ENCODE assay signal across 20 cellular contexts in genomic region chr4:172995704-172996103, GRCh38.
A peak's percentile ranks its signal among the peaks of the same experiment; 100 is the strongest.
DNase-seq lines count a peak whose midpoint lies in the region; ATAC-seq and TF ChIP-seq lines count a peak whose summit lies in the region.
"Had no signal": no experiment of that assay in that cellular context is flagged by ENCODE, and none has a peak within 500 bp of the region (broad histone marks: within the 10 kb centered on the region; RNA-seq: fewer than 3 reads in every experiment).

No MANE protein-coding gene starts in this region.

- WGBS in thyroid gland, 2 donors = 34 to 50% methylated on average over 1 of the region's 1 CpG

- no peak for DNase-seq in RWPE2 (ENCODE audit: low spot score)
- DNase-seq in chondrocyte (ENCODE audit: low spot score) = no peak
- no peak for DNase-seq in left lung
- peak; percentile 29 to 55 for DNase-seq in thyroid gland
- no peak for DNase-seq in CD8-positive, alpha-beta memory T cell
- DNase-seq in dermis blood vessel endothelial cell = no peak
- DNase-seq in NCI-H69 (lab: John Stamatoyannopoulos, UW) = no peak
- DNase-seq: BE2C; COR-L47; DND-41; KG1; NCI-H1092 treated with DMSO at 0.1 percent for 48 hours; NCI-H1436 treated with DMSO at 0.1 percent for 48 hours; NCI-H1930; NCI-H510A treated with DMSO at 0.1 percent for 48 hours; NCI-H774; NK-92 treated with Interleukin-12 subunit alpha and Interleukin-12 subunit beta, amount 100 ng/mL, for 24 hours had no signal

- TF ChIP-seq CTCF in RWPE2 (IDR thresholded peaks at IDR 0.05; ENCODE audit: poor library complexity, severe bottlenecking) (no peak), chondrocyte (IDR thresholded peaks at IDR 0.05) (no peak), left lung (IDR thresholded peaks at IDR 0.05) (no peak), thyroid gland (IDR thresholded peaks at IDR 0.05) (no peak)

- POLR2A ChIA-PET in CD8-positive, alpha-beta memory T cell (lab: Charles Lee) = no interaction called here

- H3K4me1 Mint-ChIP-seq in chondrocyte (ENCODE audit: low read depth) = peaks cover 52% of the 10 kb centered on the region
- H3K4me1 Mint-ChIP-seq in CD8-positive, alpha-beta memory T cell = no peaks in the 10 kb centered on the region

- H3K27ac ChIP-seq in RWPE2 (ENCODE audit: poor library complexity, severe bottlenecking) (peak overlapping the region; percentile 75), left lung (peak overlapping the region in 1 of 2 donors; percentile 10), thyroid gland (peak overlapping the region in 2 of 3 donors; percentile 52 to 77)
- H3K27ac ChIP-seq in CD8-positive, alpha-beta memory T cell (ENCODE audit: low read depth, low read length) = no peak overlapping the region

- CTCF ChIA-PET in CD8-positive, alpha-beta memory T cell (lab: Charles Lee) = no interaction called here

- peaks cover 41% of the 10 kb centered on the region for H3K4me1 ChIP-seq in RWPE2 (ENCODE audit: insufficient read depth, poor library complexity, severe bottlenecking)
- H3K4me1 ChIP-seq in left lung = no peaks in the 10 kb centered on the region
- H3K4me1 ChIP-seq in thyroid gland = peaks cover 5 to 38% of the 10 kb centered on the region in 2 donors
- H3K4me1 ChIP-seq in CD8-positive, alpha-beta memory T cell (ENCODE audit: insufficient read depth, low read length) = no peaks in the 10 kb centered on the region
- H3K4me1 ChIP-seq: BE2C had no signal

- TF ChIP-seq POLR2A in thyroid gland (IDR thresholded peaks at IDR 0.05) = no peak

- H3K4me3 ChIP-seq in RWPE2 (ENCODE audit: severe bottlenecking) (no peak overlapping the region), left lung (no peak overlapping the region), thyroid gland (replicated peaks in 1 of 3) (no peak overlapping the region)
- no peak overlapping the region for H3K4me3 ChIP-seq in CD8-positive, alpha-beta memory T cell (ENCODE audit: low read length)
- H3K4me3 ChIP-seq: GM12878 had no signal

- H3K9me3 Mint-ChIP-seq in chondrocyte (ENCODE audit: low read depth) = no peaks in the 10 kb centered on the region
- H3K9me3 Mint-ChIP-seq in CD8-positive, alpha-beta memory T cell = no peaks in the 10 kb centered on the region

- intact Hi-C loops in left lung (cut with DNase I) = no loop called here
- intact Hi-C loops in thyroid gland (cut with DNase I) = no loop called here

- H3K9me3 ChIP-seq in RWPE2 (ENCODE audit: severe bottlenecking) (no peaks in the 10 kb centered on the region), left lung (no peaks in the 10 kb centered on the region), thyroid gland (no peaks in the 10 kb centered on the region)
- no peaks in the 10 kb centered on the region for H3K9me3 ChIP-seq in CD8-positive, alpha-beta memory T cell (ENCODE audit: low read length)
- H3K9me3 ChIP-seq: BE2C had no signal

- H3K4me3 Mint-ChIP-seq in chondrocyte (ENCODE audit: unreplicated experiment) = no peak overlapping the region
- H3K4me3 Mint-ChIP-seq in CD8-positive, alpha-beta memory T cell = no peak overlapping the region

- peak overlapping the region; percentile 71 for H3K27ac Mint-ChIP-seq in chondrocyte (ENCODE audit: unreplicated experiment)
- no peak overlapping the region for H3K27ac Mint-ChIP-seq in CD8-positive, alpha-beta memory T cell

- H3K27me3 Mint-ChIP-seq in chondrocyte (ENCODE audit: low read depth) = no peaks in the 10 kb centered on the region
- H3K27me3 Mint-ChIP-seq in CD8-positive, alpha-beta memory T cell = peaks cover 13 to 41% of the 10 kb centered on the region in 2 donors

- H3K36me3 Mint-ChIP-seq in chondrocyte (ENCODE audit: low read depth) = no peaks in the 10 kb centered on the region
- H3K36me3 Mint-ChIP-seq in CD8-positive, alpha-beta memory T cell = no peaks in the 10 kb centered on the region

- H3K27me3 ChIP-seq in RWPE2 (ENCODE audit: insufficient read depth, poor library complexity, severe bottlenecking) (no peaks in the 10 kb centered on the region), left lung (no peaks in the 10 kb centered on the region), thyroid gland (no peaks in the 10 kb centered on the region)
- no peaks in the 10 kb centered on the region for H3K27me3 ChIP-seq in CD8-positive, alpha-beta memory T cell (ENCODE audit: insufficient read depth, low read length, poor library complexity, severe bottlenecking)
- H3K27me3 ChIP-seq: BE2C had no signal

- ATAC-seq in RWPE2 (ENCODE audit: low read depth) = no peak
- ATAC-seq in left lung = peak; percentile 72
- ATAC-seq: GM12878, Panc1, SK-N-SH treated with all-trans-retinoic acid at 6 μM for 48 hours had no signal

- H3K36me3 ChIP-seq in RWPE2 (ENCODE audit: low read depth) = no peaks in the 10 kb centered on the region
- H3K36me3 ChIP-seq in left lung = no peaks in the 10 kb centered on the region
- no peaks in the 10 kb centered on the region for H3K36me3 ChIP-seq in thyroid gland
- no peaks in the 10 kb centered on the region for H3K36me3 ChIP-seq in CD8-positive, alpha-beta memory T cell (ENCODE audit: insufficient read depth, low read length)
- H3K36me3 ChIP-seq: BE2C had no signal

Comparison
In these comparisons a context has a peak if more than half of its experiments do, and no peak if none do; other contexts are left out.
1. DNase-seq: peak in thyroid gland (2 of 2); none in RWPE2 (single experiment), chondrocyte (single experiment), left lung (0 of 2), CD8-positive, alpha-beta memory T cell (0 of 5), dermis blood vessel endothelial cell (single experiment) and NCI-H69 (single experiment).